In the genomic region with DNA sequence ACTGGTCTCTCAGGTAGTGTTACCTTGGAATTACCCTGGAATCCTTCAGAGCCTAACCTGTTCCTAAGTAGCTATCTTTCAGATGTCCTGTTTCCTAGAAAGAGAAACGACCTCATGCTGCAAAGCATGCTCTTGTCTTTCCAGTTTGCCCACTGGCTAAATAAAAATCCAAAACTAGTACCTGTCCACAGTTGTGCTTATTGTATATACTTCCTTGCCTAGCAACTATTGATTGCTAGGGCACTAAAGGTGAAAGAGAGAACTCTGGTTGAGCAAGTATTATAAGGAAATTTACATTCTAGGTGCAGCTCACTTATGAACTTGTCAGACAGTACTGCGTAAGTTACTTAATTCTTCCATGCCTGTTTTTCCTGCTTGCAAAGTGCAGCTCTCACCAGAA, we compare ENCODE assay signal across 19 cellular contexts. TPM values are rescaled to one million over a fixed set of nuclear protein-coding genes. Genes with fewer than 3 reads are reported as not detected.
A peak's percentile ranks its signal among the peaks of the same experiment; 100 is the strongest.
DNase-seq lines count a peak whose midpoint lies in the region; ATAC-seq and TF ChIP-seq lines count a peak whose summit lies in the region.
"Had no signal": no experiment of that assay in that cellular context is flagged by ENCODE, and none has a peak within 500 bp of the region (broad histone marks: within the 10 kb centered on the region; RNA-seq: fewer than 3 reads in every experiment).

No MANE protein-coding gene starts in this region.

- H3K27ac Mint-ChIP-seq in Calu3 (ENCODE audit: unreplicated experiment): peak overlapping the region; percentile 77
- no peak overlapping the region for H3K27ac Mint-ChIP-seq in activated T-cell treated with anti-CD3 and anti-CD28 coated beads, Interleukin-2, amount 50 U/mL, for 72 hours

- H3K4me1 Mint-ChIP-seq in Calu3 (ENCODE audit: low read depth, unreplicated experiment): peaks cover 21% of the 10 kb centered on the region
- H3K4me1 Mint-ChIP-seq in activated T-cell treated with anti-CD3 and anti-CD28 coated beads, Interleukin-2, amount 50 U/mL, for 72 hours (ENCODE audit: low read depth): peaks cover 45% of the 10 kb centered on the region

- H3K4me1 ChIP-seq in mucosa of descending colon (ENCODE audit: low read depth) (peaks cover 4% of the 10 kb centered on the region), body of pancreas (peaks cover 12% of the 10 kb centered on the region)
- H3K4me1 ChIP-seq: SJCRH30 had no signal

- DNase-seq in Calu3 (peak; percentile 41), mucosa of descending colon (no peak), DMS79 treated with DMSO at 0.1 percent for 48 hours (lab: John Stamatoyannopoulos, UW) (no peak), body of pancreas (no peak)
- no peak for DNase-seq in activated T-cell treated with anti-CD3 and anti-CD28 coated beads, Interleukin-2, amount 50 U/mL, for 72 hours
- DNase-seq: DND-41, GM23248, KBM-7, NCI-H1436 treated with DMSO at 0.1 percent for 48 hours, NCI-H2081, NCI-H774, PC-3, SJCRH30 had no signal

- H3K9me3 Mint-ChIP-seq in Calu3 (ENCODE audit: low read depth, unreplicated experiment): no peaks in the 10 kb centered on the region
- no peaks in the 10 kb centered on the region for H3K9me3 Mint-ChIP-seq in activated T-cell treated with anti-CD3 and anti-CD28 coated beads, Interleukin-2, amount 50 U/mL, for 72 hours

- WGBS in body of pancreas, 2 donors: 58 to 81% methylated on average over 2 of the region's 2 CpGs

- CTCF ChIA-PET in Calu3 (lab: Charles Lee): interaction anchor here (0.6 to 1.7 kb wide), 5 partner anchors 57 to 434 kb away, joined by 3 to 7 read pairs (median 3); a partner anchor contains a TSS

- H3K36me3 ChIP-seq in mucosa of descending colon (ENCODE audit: low read depth) (no peaks in the 10 kb centered on the region), body of pancreas (replicated peaks in 1 of 2; ENCODE audit: insufficient read depth in 1 of 2, low read depth in 2 of 2) (peaks cover 0 to 1% of the 10 kb centered on the region in 2 donors)

- H3K27ac ChIP-seq in C4-2B: peak overlapping the region; percentile 29; the same call in 1 of the 2 replicates
- H3K27ac ChIP-seq in cingulate gyrus (ENCODE audit: low read depth, low read length): peak overlapping the region; percentile 99
- H3K27ac ChIP-seq in body of pancreas: no peak overlapping the region
- H3K27ac ChIP-seq: A549, GM23248, SJCRH30 had no signal

- intact Hi-C loops in Calu3 (cut with micrococcal nuclease; ENCODE audit: unreplicated experiment): loop anchor here (1.0 to 5.0 kb wide), 2 partner anchors 26 to 68 kb away; no protein-coding TSS in a partner anchor
- intact Hi-C loops in mucosa of descending colon (cut with DNase I, micrococcal nuclease): no loop called here
- intact Hi-C loops in body of pancreas (cut with DNase I): no loop called here

- no peaks in the 10 kb centered on the region for H3K27me3 ChIP-seq in body of pancreas
- H3K27me3 ChIP-seq: BLaER1 treated with 17β-estradiol and CSF1 and Interleukin-3, amounts not matched to agents 10 nM and 100 nM; SJCRH30 had no signal

- H3K27me3 Mint-ChIP-seq in Calu3 (ENCODE audit: unreplicated experiment): no peaks in the 10 kb centered on the region
- no peaks in the 10 kb centered on the region for H3K27me3 Mint-ChIP-seq in activated T-cell treated with anti-CD3 and anti-CD28 coated beads, Interleukin-2, amount 50 U/mL, for 72 hours (ENCODE audit: low read depth)

- peak overlapping the region; percentile 21 for H3K4me3 Mint-ChIP-seq in Calu3 (ENCODE audit: low read depth, unreplicated experiment)
- H3K4me3 Mint-ChIP-seq in activated T-cell treated with anti-CD3 and anti-CD28 coated beads, Interleukin-2, amount 50 U/mL, for 72 hours: no peak overlapping the region

- no peak for TF ChIP-seq POLR2A in body of pancreas (IDR thresholded peaks at IDR 0.05)

- no TSS peak for BruUV-seq in Calu3 (replicated peaks; lab: Mats Ljungman, UMichigan)

- peaks cover 37% of the 10 kb centered on the region for H3K36me3 Mint-ChIP-seq in Calu3 (ENCODE audit: insufficient read depth, unreplicated experiment)
- peaks cover 10 to 16% of the 10 kb centered on the region in 2 donors for H3K36me3 Mint-ChIP-seq in activated T-cell treated with anti-CD3 and anti-CD28 coated beads, Interleukin-2, amount 50 U/mL, for 72 hours (ENCODE audit: insufficient read depth in 2 of 2)

- H3K4me3 ChIP-seq in mucosa of descending colon (no peak overlapping the region), body of pancreas (no peak overlapping the region)
- H3K4me3 ChIP-seq: A549; BLaER1 treated with 17β-estradiol and CSF1 and Interleukin-3, amounts not matched to agents 10 nM and 100 nM; GM23248; SJCRH30 had no signal

- TF ChIP-seq CTCF in C4-2B (conservative IDR thresholded peaks at IDR 0.05) (no peak), Calu3 (IDR thresholded peaks at IDR 0.05; ENCODE audit: unreplicated experiment) (no peak), mucosa of descending colon (IDR thresholded peaks at IDR 0.05) (no peak), body of pancreas (IDR thresholded peaks at IDR 0.05) (no peak)

- H3K9me3 ChIP-seq in mucosa of descending colon (no peaks in the 10 kb centered on the region), body of pancreas (no peaks in the 10 kb centered on the region)
- H3K9me3 ChIP-seq: A549; BLaER1 treated with 17β-estradiol and CSF1 and Interleukin-3, amounts not matched to agents 10 nM and 100 nM; SJCRH30 had no signal

- peak; percentile 83 for ATAC-seq in mucosa of descending colon
- ATAC-seq in activated T-cell treated with anti-CD3 and anti-CD28 coated beads, Interleukin-2, amount 50 U/mL, for 72 hours (replicated peaks in 1 of 2): no peak
- no peak for ATAC-seq in GM21360 (IDR thresholded peaks at IDR 0.05; ENCODE audit: unreplicated experiment)
- no peak for ATAC-seq in body of pancreas
- ATAC-seq: A549, HCT116, PC-3 had no signal

RNA-seq across cellular contexts. Expression of a gene that starts 38.5 kb away (rescaled TPM):
- total RNA-seq in Calu3 (2022) (25.8 and 30.0 TPM in 2 replicates), mucosa of descending colon (10 to 100 TPM; 29.4 to 48.9 (median 35.3) TPM), body of pancreas (10 to 100 TPM; 19.2 to 28.7 TPM)
- total RNA-seq in activated T-cell treated with anti-CD3 and anti-CD28 coated beads, Interleukin-2, amount 50 U/mL, for 72 hours: 10 to 100 TPM; 39.1 to 44.0 TPM

RNA-seq across cellular contexts. Expression of a gene that starts 44.7 kb away (rescaled TPM):
- total RNA-seq in Calu3 (2022): 29.2 and 35.8 TPM in 2 replicates
- total RNA-seq in mucosa of descending colon: 10 to 100 TPM; 45.2 to 69.1 (median 64.1) TPM
- total RNA-seq in activated T-cell treated with anti-CD3 and anti-CD28 coated beads, Interleukin-2, amount 50 U/mL, for 72 hours: 10 to 100 TPM; 47.7 to 50.0 TPM
- 10 to 100 TPM; 11.9 to 17.8 TPM for total RNA-seq in body of pancreas

RNA-seq across cellular contexts. Expression of a gene that starts 57.5 kb away (rescaled TPM):
- total RNA-seq in Calu3 (2022): 14.6 and 18.9 TPM in 2 replicates
- total RNA-seq in mucosa of descending colon: 10 to 100 TPM; 10.8 to 21.6 (median 12.6) TPM
- total RNA-seq in activated T-cell treated with anti-CD3 and anti-CD28 coated beads, Interleukin-2, amount 50 U/mL, for 72 hours: 10 to 100 TPM; 27.7 to 28.0 TPM
- total RNA-seq in body of pancreas: 1 to 10 TPM; 5.9 to 6.5 TPM

RNA-seq across cellular contexts. Expression of a gene that starts 57.6 kb away (rescaled TPM):
- 0.52 and 2.2 TPM in 2 replicates for total RNA-seq in Calu3 (2022)
- total RNA-seq in mucosa of descending colon: 1 to 10 TPM; 1.0 to 2.7 (median 2.1) TPM
- 1 to 10 TPM; 2.8 to 3.4 TPM for total RNA-seq in activated T-cell treated with anti-CD3 and anti-CD28 coated beads, Interleukin-2, amount 50 U/mL, for 72 hours
- 1 to 10 TPM in 1 of 2 donors, under 1 TPM in 1; 0.66 to 1.8 TPM for total RNA-seq in body of pancreas

Comparison
In these comparisons a context has a peak if more than half of its experiments do, and no peak if none do; other contexts are left out.
1. H3K27ac ChIP-seq: peak in C4-2B (single experiment) and cingulate gyrus (single experiment); none in body of pancreas (0 of 4).